Comparison of ENCODE assay signal across 8 cellular contexts in the genomic region with DNA sequence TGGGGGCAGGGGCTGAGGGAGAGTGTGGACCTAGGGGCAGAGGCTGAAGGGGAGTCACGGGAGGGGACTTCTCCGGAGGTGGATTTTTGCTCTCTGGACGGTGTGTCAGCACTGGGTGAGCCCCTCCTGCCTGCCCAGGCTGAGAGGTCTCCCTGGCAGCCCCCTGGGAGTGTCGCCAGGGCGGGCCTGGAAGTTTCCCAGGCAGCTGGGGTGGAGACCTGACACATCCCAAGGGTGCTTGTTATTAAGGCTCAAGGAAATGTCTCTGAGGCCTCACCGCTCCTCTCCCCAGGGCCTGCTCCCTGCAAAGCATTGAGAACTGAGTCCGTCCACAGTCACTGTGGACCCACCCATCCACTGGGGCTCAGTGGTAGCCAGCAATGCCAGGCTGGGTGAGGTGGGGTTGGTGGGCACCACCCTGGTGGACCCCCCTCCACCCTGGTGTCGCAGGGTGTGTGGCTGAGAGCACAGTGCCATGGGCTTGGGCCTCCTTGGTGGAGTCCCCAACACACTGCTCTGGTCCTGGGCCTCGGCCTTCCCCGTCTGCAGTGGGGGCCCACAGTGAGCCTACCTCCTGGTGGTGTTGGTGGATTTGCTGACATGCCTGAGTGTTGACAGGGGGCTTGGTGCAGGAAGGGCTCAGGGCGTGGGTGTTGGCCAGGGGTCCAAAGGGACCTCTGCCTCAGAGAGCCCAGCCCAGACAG. TPM values are rescaled to one million over a fixed set of nuclear protein-coding genes. Genes with fewer than 3 reads are reported as not detected.
DNase-seq lines count a peak whose midpoint lies in the region; ATAC-seq and TF ChIP-seq lines count a peak whose summit lies in the region.

No MANE protein-coding gene starts in this region.

- no peak overlapping the region for H3K9ac ChIP-seq in mesendoderm (ENCODE audit: low read length)

- peaks cover 4% of the 10 kb centered on the region for H3K27me3 Mint-ChIP-seq in activated CD8-positive, alpha-beta memory T cell treated with anti-CD3 and anti-CD28 coated beads, Interleukin-2, amount 10 ng/mL, durations not matched to agents 7 days and 5 days
- no peaks in the 10 kb centered on the region for H3K27me3 Mint-ChIP-seq in chondrocyte (ENCODE audit: low read depth)

- H3K27me3 ChIP-seq in mesendoderm (ENCODE audit: insufficient read depth, low read length, poor library complexity) (no peaks in the 10 kb centered on the region), tibial nerve (no peaks in the 10 kb centered on the region)

- TF ChIP-seq EP300 in tibial nerve (IDR thresholded peaks at IDR 0.05), result peak in 1 of 2 donors; percentile 4

- peaks cover 34% of the 10 kb centered on the region for H3K4me1 Mint-ChIP-seq in activated CD8-positive, alpha-beta memory T cell treated with anti-CD3 and anti-CD28 coated beads, Interleukin-2, amount 10 ng/mL, durations not matched to agents 7 days and 5 days
- H3K4me1 Mint-ChIP-seq in chondrocyte (ENCODE audit: low read depth), result peaks cover 51% of the 10 kb centered on the region

- no peak overlapping the region for H3K4me2 ChIP-seq in mesendoderm (ENCODE audit: low read length)

- no peak for TF ChIP-seq POLR2A in tibial nerve (IDR thresholded peaks at IDR 0.05)

- peak overlapping the region; percentile 26 for H3K27ac Mint-ChIP-seq in activated CD8-positive, alpha-beta memory T cell treated with anti-CD3 and anti-CD28 coated beads, Interleukin-2, amount 10 ng/mL, durations not matched to agents 7 days and 5 days
- peak overlapping the region; percentile 77 for H3K27ac Mint-ChIP-seq in chondrocyte (ENCODE audit: unreplicated experiment)

- no CpG with 5 or more reads among the region's 11 CpGs for WGBS in mesendoderm (ENCODE audit: extremely low coverage, insufficient coverage, low lambda C conversion rate)
- WGBS in tibial nerve, 2 donors, result 24 to 39% methylated on average over 6 to 11 of the region's 11 CpGs

- no peak overlapping the region for H2AK5ac ChIP-seq in mesendoderm (ENCODE audit: low read length)

- peaks cover 2% of the 10 kb centered on the region for H3K36me3 Mint-ChIP-seq in activated CD8-positive, alpha-beta memory T cell treated with anti-CD3 and anti-CD28 coated beads, Interleukin-2, amount 10 ng/mL, durations not matched to agents 7 days and 5 days
- H3K36me3 Mint-ChIP-seq in chondrocyte (ENCODE audit: low read depth), result no peaks in the 10 kb centered on the region

- H4K5ac ChIP-seq in mesendoderm (ENCODE audit: low read length), result no peak overlapping the region

- H3K36me3 ChIP-seq in mesendoderm (ENCODE audit: control insufficient read depth, insufficient read depth, low read length) (no peaks in the 10 kb centered on the region), tibial nerve (no peaks in the 10 kb centered on the region)

- H3K27ac ChIP-seq in mesendoderm (ENCODE audit: low read depth, low read length) (no peak overlapping the region), tibial nerve (peak overlapping the region; percentile 94 to 99 (median 98))

- no peaks in the 10 kb centered on the region for H3K9me3 ChIP-seq in tibial nerve

- H3K4ac ChIP-seq in mesendoderm (ENCODE audit: low read depth, low read length), result no peak overlapping the region

- no peak for DNase-seq in activated CD8-positive, alpha-beta memory T cell treated with anti-CD3 and anti-CD28 coated beads, Interleukin-2, amount 10 ng/mL, durations not matched to agents 7 days and 5 days
- DNase-seq in activated CD8-positive, alpha-beta memory T cell treated with anti-CD3 and anti-CD28 coated beads, Interleukin-2, amount 50 U/mL, for 48 hours, result no peak
- DNase-seq in chondrocyte (ENCODE audit: low spot score) (no peak), mesendoderm (no peak), tibial nerve (ENCODE audit: low spot score in 2 of 2) (no peak), HT-29 (ENCODE audit: low spot score) (no peak)

- H3K56ac ChIP-seq in mesendoderm (ENCODE audit: low read length), result peak overlapping the region; percentile 42

- H3K4me1 ChIP-seq in mesendoderm (ENCODE audit: control insufficient read depth, low read depth, low read length) (peaks cover 2% of the 10 kb centered on the region), tibial nerve (peaks cover 3 to 67% (median 59%) of the 10 kb centered on the region in 4 donors)

- H2BK5ac ChIP-seq in mesendoderm (ENCODE audit: low read length), result no peak overlapping the region

- no peak for TF ChIP-seq CTCF in chondrocyte (IDR thresholded peaks at IDR 0.05)
- TF ChIP-seq CTCF in tibial nerve (IDR thresholded peaks at IDR 0.05), result no peak

- H4K8ac ChIP-seq in mesendoderm (ENCODE audit: low read depth, low read length), result no peak overlapping the region

- no peak overlapping the region for H3K23ac ChIP-seq in mesendoderm (ENCODE audit: low read length)

- H3K79me2 ChIP-seq in mesendoderm (ENCODE audit: control insufficient read depth, insufficient read depth, low read length), result peaks cover 63% of the 10 kb centered on the region

- H2BK15ac ChIP-seq in mesendoderm (replicated peaks; ENCODE audit: low read depth), result no peak overlapping the region

- ATAC-seq in activated CD8-positive, alpha-beta memory T cell treated with anti-CD3 and anti-CD28 coated beads, Interleukin-2, amount 10 ng/mL, durations not matched to agents 7 days and 5 days, result no peak
- ATAC-seq in GM21723 (IDR thresholded peaks at IDR 0.05; ENCODE audit: unreplicated experiment) (no peak), GM19452 (IDR thresholded peaks at IDR 0.05; ENCODE audit: unreplicated experiment) (no peak)

- H3K4me3 ChIP-seq in mesendoderm (ENCODE audit: low read length) (no peak overlapping the region), tibial nerve (peak overlapping the region in 3 of 4 donors; percentile 20 to 97 (median 69))

- no peak overlapping the region for H3K4me3 Mint-ChIP-seq in activated CD8-positive, alpha-beta memory T cell treated with anti-CD3 and anti-CD28 coated beads, Interleukin-2, amount 10 ng/mL, durations not matched to agents 7 days and 5 days
- H3K4me3 Mint-ChIP-seq in chondrocyte (ENCODE audit: unreplicated experiment), result peak overlapping the region; percentile 53

- H3K18ac ChIP-seq in mesendoderm (ENCODE audit: low read length), result no peak overlapping the region

- CTCF ChIA-PET in activated CD8-positive, alpha-beta memory T cell treated with anti-CD3 and anti-CD28 coated beads, Interleukin-2, amount 10 ng/mL, durations not matched to agents 7 days and 5 days (lab: Charles Lee), result no interaction called here

- no peak overlapping the region for H2BK120ac ChIP-seq in mesendoderm (ENCODE audit: low read depth, low read length)

- H3K9me3 Mint-ChIP-seq in activated CD8-positive, alpha-beta memory T cell treated with anti-CD3 and anti-CD28 coated beads, Interleukin-2, amount 10 ng/mL, durations not matched to agents 7 days and 5 days (ENCODE audit: low read depth), result no peaks in the 10 kb centered on the region
- H3K9me3 Mint-ChIP-seq in chondrocyte (ENCODE audit: low read depth), result no peaks in the 10 kb centered on the region

- peaks cover 16% of the 10 kb centered on the region for H3K79me1 ChIP-seq in mesendoderm (ENCODE audit: low read length)

RNA-seq across cellular contexts. Expression of a gene that starts 2.5 kb away (rescaled TPM):
- total RNA-seq in activated CD8-positive, alpha-beta memory T cell treated with anti-CD3 and anti-CD28 coated beads, Interleukin-2, amount 10 ng/mL, durations not matched to agents 7 days and 5 days, result 100 to 1,000 TPM; 162 to 192 TPM
- total RNA-seq in chondrocyte, result 403 to 442 TPM (median 441 TPM) in 3 replicates
- polyA plus RNA-seq in mesendoderm (2013, experiment 1 of 2), result 187 TPM
- 191 TPM for polyA plus RNA-seq in mesendoderm (2013, experiment 2 of 2)
- total RNA-seq in tibial nerve, result 100 to 1,000 TPM; 650 to 822 (median 674) TPM
- 121 and 132 TPM in 2 replicates for total RNA-seq in HT-29 (2014; rRNA removed; shearing (Covaris generic))

RNA-seq across cellular contexts. Expression of a gene that starts 20.9 kb away (rescaled TPM):
- total RNA-seq in activated CD8-positive, alpha-beta memory T cell treated with anti-CD3 and anti-CD28 coated beads, Interleukin-2, amount 10 ng/mL, durations not matched to agents 7 days and 5 days, result 10 to 100 TPM; 48.4 to 52.1 TPM
- total RNA-seq in chondrocyte (44.1 to 55.2 TPM (median 52.2 TPM) in 3 replicates), tibial nerve (10 to 100 TPM; 44.8 to 54.3 (median 49.1) TPM)
- polyA plus RNA-seq in mesendoderm (2013, experiment 1 of 2), result 66.6 TPM
- 66.0 TPM for polyA plus RNA-seq in mesendoderm (2013, experiment 2 of 2)
- 114 and 126 TPM in 2 replicates for total RNA-seq in HT-29 (2014; rRNA removed; shearing (Covaris generic))
